18 cellular contexts compared by ENCODE assay signal in the genomic region with DNA sequence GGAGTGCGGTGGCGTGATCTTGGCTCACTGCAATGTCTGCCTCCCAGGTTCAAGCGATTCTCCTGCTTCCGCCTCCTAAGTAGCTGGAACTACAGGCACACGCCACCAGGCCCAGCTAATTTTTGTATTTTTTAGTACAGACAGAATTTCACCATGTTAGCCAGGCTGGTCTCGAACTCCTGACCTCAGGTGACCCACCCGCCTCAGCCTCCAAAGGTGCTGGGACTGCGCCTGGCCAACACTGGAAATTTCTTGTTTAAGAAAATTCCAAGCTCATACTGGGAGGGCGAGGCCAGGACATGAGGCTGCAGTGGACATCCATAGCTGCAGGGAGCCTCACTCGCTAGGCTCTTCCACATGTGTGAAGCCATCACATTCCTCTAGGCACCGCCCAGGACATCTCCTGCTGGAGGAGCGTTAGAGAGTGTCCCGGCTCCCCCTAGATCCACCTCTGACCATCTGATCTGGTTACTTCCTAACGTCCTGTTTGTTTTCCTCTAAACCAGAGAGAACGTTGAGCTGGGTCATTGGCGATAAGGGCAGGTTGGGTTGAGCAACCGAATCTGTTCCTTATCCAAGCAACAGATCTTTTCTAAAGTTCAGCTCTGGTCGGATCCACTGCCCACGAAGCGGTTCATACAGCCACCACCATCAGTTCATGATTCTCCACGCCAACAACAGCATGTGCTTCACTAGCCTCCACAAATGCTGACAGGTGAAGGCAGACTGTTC.
DNase-seq lines count a peak whose midpoint lies in the region; ATAC-seq and TF ChIP-seq lines count a peak whose summit lies in the region.
"Had no signal": no experiment of that assay in that cellular context is flagged by ENCODE, and none has a peak within 500 bp of the region (broad histone marks: within the 10 kb centered on the region; RNA-seq: fewer than 3 reads in every experiment).

No MANE protein-coding gene starts in this region.

- H2AK5ac ChIP-seq in IMR-90 (ENCODE audit: low read depth, low read length) = peak overlapping the region; percentile 89

- no peaks in the 10 kb centered on the region for H3K27me3 ChIP-seq in BLaER1
- no peaks in the 10 kb centered on the region for H3K27me3 ChIP-seq in IMR-90 (ENCODE audit: control insufficient read depth, insufficient read depth, low read length)
- H3K27me3 ChIP-seq in right atrium auricular region = no peaks in the 10 kb centered on the region
- H3K27me3 ChIP-seq: adrenal gland had no signal

- no peak for TF ChIP-seq RAD21 in IMR-90 (IDR thresholded peaks at IDR 0.05; ENCODE audit: low read length)

- peak overlapping the region; percentile 18; the same call in 1 of the 2 replicates for H3K4me2 ChIP-seq in BLaER1
- no peak overlapping the region for H3K4me2 ChIP-seq in IMR-90 (ENCODE audit: low read depth, low read length)

- H3K9me3 ChIP-seq in BLaER1 (no peaks in the 10 kb centered on the region), IMR-90 (ENCODE audit: control insufficient read depth, insufficient read depth, low read length) (peaks cover under 1% of the 10 kb centered on the region; the same call in 1 of the 2 replicates), right atrium auricular region (peaks cover 0 to 2% of the 10 kb centered on the region in 2 donors)
- H3K9me3 ChIP-seq: adrenal gland had no signal

- H2AK9ac ChIP-seq in IMR-90 (replicated peaks; ENCODE audit: low read depth, low read length, poor library complexity) = peak overlapping the region; percentile 71

- peak overlapping the region; percentile 70; the same call in 1 of the 2 replicates for H2BK20ac ChIP-seq in IMR-90 (ENCODE audit: low read depth, low read length)

- H3K4me1 Mint-ChIP-seq in WTC11 (peaks cover 49% of the 10 kb centered on the region), MCF 10A (ENCODE audit: insufficient read depth, unreplicated experiment) (peaks cover 36% of the 10 kb centered on the region)

- 87% methylated on average over 13 of the region's 21 CpGs; no CpG with 5 or more reads in 1 of the 2 experiments for WGBS in IMR-90 (ENCODE audit: extremely low coverage in 2 of 2, insufficient read length in 1 of 2), 2 experiments

- H3K36me3 Mint-ChIP-seq in WTC11 (no peaks in the 10 kb centered on the region), MCF 10A (ENCODE audit: insufficient read depth, unreplicated experiment) (peaks cover 3% of the 10 kb centered on the region)
- H3K36me3 Mint-ChIP-seq: CD8-positive, alpha-beta T cell had no signal

- H3K9ac ChIP-seq in BLaER1 (no peak overlapping the region), IMR-90 (ENCODE audit: low read depth, low read length) (no peak overlapping the region)

- H3K4me3 Mint-ChIP-seq in WTC11 (no peak overlapping the region), MCF 10A (ENCODE audit: unreplicated experiment) (no peak overlapping the region)
- H3K4me3 Mint-ChIP-seq: CD8-positive, alpha-beta T cell had no signal

- H2AFZ ChIP-seq in IMR-90 (replicated peaks; ENCODE audit: low read length, poor library complexity) = peak overlapping the region; percentile 16

- ATAC-seq in IMR-90 (ENCODE audit: low read depth) = no peak
- ATAC-seq in WTC11 = peak; percentile 14; the same call in 1 of the 2 replicates
- peak; percentile 91 for ATAC-seq in left lobe of liver
- ATAC-seq: CD8-positive, alpha-beta T cell had no signal

- TF ChIP-seq CTCF in IMR-90 (conservative IDR thresholded peaks at IDR 0.05; ENCODE audit: low read depth, low read length) = no peak
- TF ChIP-seq CTCF in WTC11 (IDR thresholded peaks at IDR 0.05) = no peak
- no peak for TF ChIP-seq CTCF in right atrium auricular region (IDR thresholded peaks at IDR 0.05)
- no peak for TF ChIP-seq CTCF in MCF 10A (IDR thresholded peaks at IDR 0.05; ENCODE audit: unreplicated experiment)
- TF ChIP-seq CTCF in GM20000 (IDR thresholded peaks at IDR 0.05; ENCODE audit: extremely low read depth, missing control alignments) = no peak

- in situ Hi-C loops in IMR-90 (cut with MboI; ENCODE audit: low sequenced_read_pairs) = no loop called here

- H4K91ac ChIP-seq in IMR-90 (ENCODE audit: insufficient read depth, low read depth, low read length) = peak overlapping the region; percentile 26

- peak overlapping the region; percentile 74 for H2BK120ac ChIP-seq in IMR-90 (ENCODE audit: low read depth, low read length)

- POLR2A ChIA-PET in IMR-90 (lab: Charles Lee; ENCODE audit: unreplicated experiment) = no interaction called here
- POLR2A ChIA-PET in WTC11 (lab: Charles Lee) = interaction anchor here (1.5 kb wide), 1 partner anchor 121 kb away, joined by 5 read pairs; no protein-coding TSS in a partner anchor
- POLR2A ChIA-PET in MCF 10A (lab: Yijun Ruan, JAX) = interaction anchor here (0.7 to 0.9 kb wide), 2 partner anchors 21 to 31 kb away, joined by 3 to 4 read pairs; no protein-coding TSS in a partner anchor

- H4K8ac ChIP-seq in IMR-90 (ENCODE audit: low read depth in 2 of 2, low read length in 2 of 2) = no peak overlapping the region; a peak in 1 of 4 replicates

- peak overlapping the region; percentile 79 for H3K4ac ChIP-seq in IMR-90 (ENCODE audit: low read depth, low read length)

- H3K23ac ChIP-seq in IMR-90 (ENCODE audit: low read depth, low read length) = no peak overlapping the region; the same call in 1 of the 2 replicates

- H3K56ac ChIP-seq in IMR-90 (ENCODE audit: extremely low read depth, insufficient read depth, low read length) = no peak overlapping the region

- intact Hi-C loops in IMR-90 (cut with micrococcal nuclease) = no loop called here
- intact Hi-C loops in MCF 10A (cut with micrococcal nuclease) = no loop called here

- no peaks in the 10 kb centered on the region; the same call in 1 of the 2 replicates for H3K27me3 Mint-ChIP-seq in WTC11 (ENCODE audit: low read depth)
- no peaks in the 10 kb centered on the region for H3K27me3 Mint-ChIP-seq in MCF 10A (ENCODE audit: insufficient read depth, unreplicated experiment)

- dilution Hi-C loops in IMR-90 (cut with HindIII; ENCODE audit: low sequenced_read_pairs, unreplicated experiment) = no loop called here

- H4K20me1 ChIP-seq in BLaER1 (no peaks in the 10 kb centered on the region), IMR-90 (ENCODE audit: insufficient read depth, low read length) (no peaks in the 10 kb centered on the region)

- peak overlapping the region; percentile 42 for H3K14ac ChIP-seq in IMR-90 (replicated peaks; ENCODE audit: low read depth, low read length)

- H3K27ac ChIP-seq in BLaER1 (no peak overlapping the region), IMR-90 (ENCODE audit: insufficient read depth, low read length) (no peak overlapping the region; the same call in 1 of the 2 replicates), right atrium auricular region (no peak overlapping the region)
- H3K27ac ChIP-seq: adrenal gland had no signal

- H3K18ac ChIP-seq in IMR-90 (ENCODE audit: low read depth, low read length) = no peak overlapping the region

- no peaks in the 10 kb centered on the region for H3K9me3 Mint-ChIP-seq in WTC11
- H3K9me3 Mint-ChIP-seq in MCF 10A (ENCODE audit: unreplicated experiment) = no peaks in the 10 kb centered on the region
- H3K9me3 Mint-ChIP-seq: activated T-helper 2 cell treated with anti-CD3 and anti-CD28 coated beads, Interferon-gamma antibody, Interleukin-2, Interleukin-4, amounts not matched to agents 10 μg/mL and 5 μg/mL and 100 μg/mL, durations not matched to agents 14 hours and 24 hours and 36 hours; CD8-positive, alpha-beta T cell had no signal

- peak overlapping the region; percentile 51 for H2BK15ac ChIP-seq in IMR-90 (ENCODE audit: low read depth, low read length)

- BruUV-seq in IMR-90 (replicated peaks; lab: Mats Ljungman, UMichigan) = no TSS peak
- no TSS peak for BruUV-seq in MCF 10A (replicated peaks; lab: Mats Ljungman, UMichigan)

- H3K36me3 ChIP-seq in BLaER1 (no peaks in the 10 kb centered on the region), IMR-90 (ENCODE audit: control insufficient read depth, insufficient read depth, low read length) (no peaks in the 10 kb centered on the region), right atrium auricular region (no peaks in the 10 kb centered on the region)
- H3K36me3 ChIP-seq: adrenal gland had no signal

- CTCF ChIA-PET in IMR-90 (lab: Yijun Ruan, JAX) = no interaction called here
- CTCF ChIA-PET in WTC11 (lab: Charles Lee) = interaction anchor here (0.7 to 1.5 kb wide), 7 partner anchors 21 to 448 kb away, joined by 3 to 6 read pairs (median 3); no protein-coding TSS in a partner anchor
- CTCF ChIA-PET in MCF 10A (lab: Yijun Ruan, JAX) = interaction anchor here (0.6 to 1.1 kb wide), 3 partner anchors 14 to 559 kb away, joined by 3 to 4 read pairs (median 3); no protein-coding TSS in a partner anchor

- no peak for TF ChIP-seq POLR2A in IMR-90 (IDR thresholded peaks at IDR 0.05; ENCODE audit: low read depth, low read length)

- DNase-seq in IMR-90 (no peak), WTC11 (ENCODE audit: low spot score) (no peak), left lobe of liver (ENCODE audit: low spot score) (peak; percentile 88), right atrium auricular region (ENCODE audit: low spot score) (no peak), HK-2 (ENCODE audit: unreplicated experiment) (no peak), MCF 10A (ENCODE audit: unreplicated experiment) (no peak), GM20000 (ENCODE audit: low spot score) (no peak)
- DNase-seq: ACHN; adrenal gland; CD8-positive, alpha-beta T cell; glutamatergic neuron; NCI-H1694; NCI-H345; NK-92 treated with Interleukin-12 subunit alpha and Interleukin-12 subunit beta, amount 100 ng/mL, for 24 hours; nucleus accumbens; T-helper 1 cell had no signal

- H3K27ac Mint-ChIP-seq in WTC11 = peak overlapping the region; percentile 71; the same call in 1 of the 2 replicates
- no peak overlapping the region for H3K27ac Mint-ChIP-seq in MCF 10A (ENCODE audit: low read depth, unreplicated experiment)
- H3K27ac Mint-ChIP-seq: activated T-helper 2 cell treated with anti-CD3 and anti-CD28 coated beads, Interferon-gamma antibody, Interleukin-2, Interleukin-4, amounts not matched to agents 10 μg/mL and 5 μg/mL and 100 μg/mL, durations not matched to agents 14 hours and 24 hours and 36 hours; CD8-positive, alpha-beta T cell had no signal

- H2BK5ac ChIP-seq in IMR-90 (ENCODE audit: low read depth, low read length, poor library complexity, severe bottlenecking) = no peak overlapping the region

- H3K4me3 ChIP-seq in BLaER1 (no peak overlapping the region), IMR-90 (ENCODE audit: insufficient read depth, low read depth, low read length) (no peak overlapping the region), right atrium auricular region (no peak overlapping the region)
- H3K4me3 ChIP-seq: adrenal gland had no signal

- H3K4me1 ChIP-seq in BLaER1 (peaks cover 22% of the 10 kb centered on the region), IMR-90 (ENCODE audit: control insufficient read depth, insufficient read depth, low read length) (peaks cover 35% of the 10 kb centered on the region), right atrium auricular region (peaks cover 0 to 33% of the 10 kb centered on the region in 2 donors)

- no peak overlapping the region for H4K5ac ChIP-seq in IMR-90 (ENCODE audit: low read depth, low read length)

- H3K79me1 ChIP-seq in IMR-90 (ENCODE audit: low read depth in 1 of 2, low read length in 2 of 2) = peaks cover 7 to 38% of the 10 kb centered on the region in 2 experiments; a peak in 3 of 4 replicates

- H3K9me1 ChIP-seq in IMR-90 (ENCODE audit: insufficient read depth, low read length) = peaks cover 37% of the 10 kb centered on the region

TF ChIP-seq in WTC11, 78 proteins besides CTCF, POLR2A, EP300 and RAD21 (continues in another document):
- no peak for TF ChIP-seq ZNF317 (CRISPR knock-in tag; IDR thresholded peaks at IDR 0.05; ENCODE audit: borderline replicate concordance, low read depth)
